ENCODE assay signal across 8 cellular contexts in genomic region chr2:210072922-210073509, GRCh38.
DNase-seq lines count a peak whose midpoint lies in the region; ATAC-seq, FAIRE-seq and TF ChIP-seq lines count a peak whose summit lies in the region.

No MANE protein-coding gene starts in this region.

- H3K9me3 ChIP-seq in BE2C (no peaks in the 10 kb centered on the region), H1 (ENCODE audit: insufficient read depth in 2 of 2, low read depth in 1 of 2, low read length in 1 of 2) (no peaks in the 10 kb centered on the region), ovary (no peaks in the 10 kb centered on the region)

- POLR2A ChIA-PET in H1 (lab: Charles Lee; ENCODE audit: partially characterized antibody), result interaction anchor here (0.7 kb wide), 1 partner anchor 12 kb away, joined by 3 read pairs; no protein-coding TSS in a partner anchor
- POLR2A ChIA-PET in naive thymus-derived CD8-positive, alpha-beta T cell (lab: Charles Lee), result no interaction called here

- WGBS in H1 (ENCODE audit: extremely low coverage in 1 of 2, insufficient coverage in 1 of 2, insufficient read length in 1 of 2, insufficient replicate concordance in 2 of 2, low coverage in 1 of 2, low lambda C conversion rate in 2 of 2, missing lambda C conversion rate in 1 of 2), 2 experiments, result 79% methylated on average over 2 of the region's 2 CpGs; no CpG with 5 or more reads in 1 of the 2 experiments
- 4 to 8% (median 5%) methylated on average over 2 of the region's 2 CpGs for WGBS in ovary, 3 donors

- no peak for TF ChIP-seq EP300 in H1 (IDR thresholded peaks at IDR 0.05; ENCODE audit: borderline replicate concordance in 1 of 2, low read depth in 2 of 2, low read length in 2 of 2)
- no peak for TF ChIP-seq EP300 in ovary (IDR thresholded peaks at IDR 0.05)

- no peaks in the 10 kb centered on the region for H4K20me1 ChIP-seq in H1 (replicated peaks in 1 of 2; ENCODE audit: control insufficient read depth in 1 of 2, insufficient read depth in 2 of 2, low read length in 2 of 2)

- peaks cover 0 to 10% (median 6%) of the 10 kb centered on the region in 3 donors for H3K36me3 Mint-ChIP-seq in naive thymus-derived CD8-positive, alpha-beta T cell

- no peak overlapping the region for H4K8ac ChIP-seq in H1 (ENCODE audit: extremely low read depth, insufficient read depth, low read length)

- H2BK20ac ChIP-seq in H1 (ENCODE audit: low read length), result no peak overlapping the region

- no peak overlapping the region for H3K27ac Mint-ChIP-seq in naive thymus-derived CD8-positive, alpha-beta T cell

- H3K36me3 ChIP-seq in BE2C, result no peaks in the 10 kb centered on the region
- no peaks in the 10 kb centered on the region for H3K36me3 ChIP-seq in H1 (ENCODE audit: control insufficient read depth in 2 of 4, insufficient read depth in 4 of 4, low read length in 3 of 4)
- H3K36me3 ChIP-seq in ovary, result no peaks in the 10 kb centered on the region

- no peaks in the 10 kb centered on the region for H3K9me3 Mint-ChIP-seq in naive thymus-derived CD8-positive, alpha-beta T cell

- no peak overlapping the region for H2BK12ac ChIP-seq in H1 (ENCODE audit: low read depth, low read length)

- H3K4me1 ChIP-seq in BE2C (no peaks in the 10 kb centered on the region), H1 (replicated peaks in 1 of 4; ENCODE audit: control insufficient read depth in 3 of 4, insufficient read depth in 4 of 4, low read length in 3 of 4) (peaks cover 0 to 5% (median 2%) of the 10 kb centered on the region in 4 experiments; a peak in 4 of 7 replicates), ovary (ENCODE audit: insufficient read depth) (no peaks in the 10 kb centered on the region)

- no peak overlapping the region for H3K9ac ChIP-seq in H1 (replicated peaks in 1 of 4; ENCODE audit: extremely low read depth in 1 of 4, low read depth in 3 of 4, low read length in 3 of 4)

- no peaks in the 10 kb centered on the region for H3K79me2 ChIP-seq in H1 (ENCODE audit: control insufficient read depth in 1 of 2, insufficient read depth in 2 of 2, low read length in 2 of 2)

- no peak for FAIRE-seq in H1 (lab: Jason Lieb, UNC)

- no peak overlapping the region for H2BK120ac ChIP-seq in H1 (replicated peaks; ENCODE audit: low read depth, low read length)

- TF ChIP-seq CTCF in BE2C (IDR thresholded peaks at IDR 0.05; ENCODE audit: low read depth, low read length) (peak; percentile 71), H1 (IDR thresholded peaks at IDR 0.05; ENCODE audit: control extremely low read depth in 1 of 3, insufficient read depth in 1 of 3, low read depth in 1 of 3, low read length in 3 of 3) (peak in 2 of 3 experiments; percentile 32 to 60; a peak in 2 of 4 replicates), ovary (IDR thresholded peaks at IDR 0.05) (peak in 2 of 3 donors; percentile 22 to 41)

- H2AFZ ChIP-seq in H1 (ENCODE audit: low read length), result no peak overlapping the region

- H3K27ac ChIP-seq in H1 (ENCODE audit: low read depth, low read length) (no peak overlapping the region), ovary (no peak overlapping the region)

- no peaks in the 10 kb centered on the region for H3K27me3 Mint-ChIP-seq in naive thymus-derived CD8-positive, alpha-beta T cell

- H3K79me1 ChIP-seq in H1 (ENCODE audit: low read depth, low read length), result no peaks in the 10 kb centered on the region

- no peak overlapping the region for H3K23ac ChIP-seq in H1 (ENCODE audit: insufficient read length)

- H2BK5ac ChIP-seq in H1 (ENCODE audit: low read depth, low read length), result no peak overlapping the region

- H2BK15ac ChIP-seq in H1 (ENCODE audit: low read length), result no peak overlapping the region

- H3K18ac ChIP-seq in H1 (ENCODE audit: extremely low read depth, low read length), result no peak overlapping the region

- H3K27me3 ChIP-seq in BE2C (no peaks in the 10 kb centered on the region), H1 (replicated peaks in 1 of 4; ENCODE audit: control insufficient read depth in 3 of 4, extremely low read depth in 1 of 4, insufficient read depth in 3 of 4, low read length in 3 of 4) (no peaks in the 10 kb centered on the region), ovary (peaks cover 2% of the 10 kb centered on the region)

- no peak overlapping the region for H3K4me2 ChIP-seq in H1 (ENCODE audit: insufficient read depth in 1 of 2, low read depth in 2 of 2, low read length in 2 of 2)

- H2AK5ac ChIP-seq in H1 (ENCODE audit: low read depth, low read length), result no peak overlapping the region

- H3K4me3 ChIP-seq in BE2C (ENCODE audit: low read depth, low read length) (no peak overlapping the region), H1 (ENCODE audit: extremely low read depth in 1 of 4, insufficient read depth in 2 of 4, low read depth in 3 of 4, low read length in 4 of 4) (no peak overlapping the region), ovary (no peak overlapping the region)

- no peak overlapping the region for H4K5ac ChIP-seq in H1 (ENCODE audit: insufficient read length, low read depth, low read length)

- peak; percentile 51 to 54 for TF ChIP-seq RAD21 in H1 (IDR thresholded peaks at IDR 0.05 in 1 of 2, conservative IDR thresholded peaks at IDR 0.05 in 1 of 2; ENCODE audit: low read depth in 2 of 2, low read length in 2 of 2)

- no peak overlapping the region for H3K56ac ChIP-seq in H1 (replicated peaks; ENCODE audit: insufficient read length, low read depth, low read length)

- H4K91ac ChIP-seq in H1 (replicated peaks; ENCODE audit: insufficient read length, low read length), result no peak overlapping the region

- peak; percentile 82 for ATAC-seq in GM18858 (IDR thresholded peaks at IDR 0.05; ENCODE audit: unreplicated experiment)
- peak; percentile 65 for ATAC-seq in HG03025 (IDR thresholded peaks at IDR 0.05; ENCODE audit: low FRiP score, unreplicated experiment)
- no peak for ATAC-seq in naive thymus-derived CD8-positive, alpha-beta T cell

- CTCF ChIA-PET in H1 (lab: Charles Lee; ENCODE audit: partially characterized antibody), result interaction anchor here (0.6 to 3.4 kb wide), 37 partner anchors 9 to 591 kb away, joined by 3 to 29 read pairs (median 4); no protein-coding TSS in a partner anchor

- peak; percentile 14 for DNase-seq in BE2C
- DNase-seq in NCI-H69 (lab: John Stamatoyannopoulos, UW), result peak; percentile 57
- no peak for DNase-seq in H1 (ENCODE audit: low read depth in 1 of 2, low spot score in 2 of 2)
- DNase-seq in ovary, result no peak
- DNase-seq in amniotic stem cell (lab: John Stamatoyannopoulos, UW), result no peak
- no peak for DNase-seq in naive thymus-derived CD8-positive, alpha-beta T cell

- H3K23me2 ChIP-seq in H1 (ENCODE audit: low read depth, low read length), result no peaks in the 10 kb centered on the region

- TF ChIP-seq POLR2A in H1 (IDR thresholded peaks at IDR 0.05; ENCODE audit: control extremely low read depth in 1 of 2, low read depth in 2 of 2, low read length in 2 of 2) (no peak), ovary (IDR thresholded peaks at IDR 0.05) (no peak)

- no peak overlapping the region for H3K4ac ChIP-seq in H1 (replicated peaks; ENCODE audit: insufficient read length, low read depth, low read length)

- intact Hi-C loops in ovary (cut with DNase I), result no loop called here

- H3K4me3 Mint-ChIP-seq in naive thymus-derived CD8-positive, alpha-beta T cell, result no peak overlapping the region

- H3K4me1 Mint-ChIP-seq in naive thymus-derived CD8-positive, alpha-beta T cell, result peaks cover 0 to 1% (median 0%) of the 10 kb centered on the region in 4 donors

- H3K14ac ChIP-seq in H1 (ENCODE audit: insufficient read length), result no peak overlapping the region

TF ChIP-seq in H1, 55 proteins besides CTCF, POLR2A, EP300 and RAD21:
- TF ChIP-seq EZH2 (IDR thresholded peaks at IDR 0.05; ENCODE audit: low read depth, low read length, severe bottlenecking) (no peak), CBX5 (IDR thresholded peaks at IDR 0.05; ENCODE audit: low read depth, low read length) (no peak), HDAC2 (IDR thresholded peaks at IDR 0.05; ENCODE audit: borderline replicate concordance in 1 of 2, low read depth in 2 of 2, low read length in 2 of 2) (no peak), RFX5 (IDR thresholded peaks at IDR 0.05; ENCODE audit: borderline replicate concordance, low read depth, low read length) (no peak), CTBP2 (IDR thresholded peaks at IDR 0.05; ENCODE audit: borderline replicate concordance, insufficient read depth, insufficient read length, low read length) (no peak), SRF (IDR thresholded peaks at IDR 0.05; ENCODE audit: low read depth, low read length) (no peak), TEAD4 (IDR thresholded peaks at IDR 0.05; ENCODE audit: low read depth, low read length) (no peak), NANOG (IDR thresholded peaks at IDR 0.05; ENCODE audit: insufficient read depth, low read depth, low read length, poor library complexity, severe bottlenecking) (no peak), ASH2L (IDR thresholded peaks at IDR 0.05; ENCODE audit: low read length) (no peak), KDM5A (IDR thresholded peaks at IDR 0.05; ENCODE audit: low read length) (no peak)

Comparison
In these comparisons a context has a peak if more than half of its experiments do, and no peak if none do; other contexts are left out.
1. DNase-seq: peak in BE2C (single experiment) and NCI-H69 (single experiment); none in H1 (0 of 2), ovary (0 of 5), amniotic stem cell (single experiment) and naive thymus-derived CD8-positive, alpha-beta T cell (0 of 10).
2. ATAC-seq: peak in GM18858 (single experiment) and HG03025 (single experiment); none in naive thymus-derived CD8-positive, alpha-beta T cell (0 of 2).
3. Peak in every context shown above with its lines, with median percentiles within 50 percentile points of each other: CTCF ChIP-seq.